ENCODE assay signal across 23 cellular contexts in genomic region chr2:104444392-104444791, GRCh38.
DNase-seq lines count a peak whose midpoint lies in the region; ATAC-seq, FAIRE-seq and TF ChIP-seq lines count a peak whose summit lies in the region.
"Had no signal": no experiment of that assay in that cellular context is flagged by ENCODE, and none has a peak within 500 bp of the region (broad histone marks: within the 10 kb centered on the region; RNA-seq: fewer than 3 reads in every experiment).

No MANE protein-coding gene starts in this region.

- 83 to 88% (median 86%) methylated on average over 4 of the region's 4 CpGs for WGBS in spleen, 5 donors

- no peaks in the 10 kb centered on the region for H3K9me3 ChIP-seq in spleen
- H3K9me3 ChIP-seq: sigmoid colon, suprapubic skin had no signal

- intact Hi-C loops in spleen (cut with DNase I; ENCODE audit: low total_unique reads): no loop called here

- H3K27me3 ChIP-seq in spleen (replicated peaks in 1 of 7): no peaks in the 10 kb centered on the region
- H3K27me3 ChIP-seq: cardiac muscle cell, sigmoid colon, suprapubic skin had no signal

- no peak overlapping the region for H3K27ac ChIP-seq in spleen
- H3K27ac ChIP-seq: cardiac muscle cell, sigmoid colon, suprapubic skin had no signal

- H3K36me3 ChIP-seq in spleen: no peaks in the 10 kb centered on the region
- H3K36me3 ChIP-seq: cardiac muscle cell, sigmoid colon, suprapubic skin had no signal

- no peak for TF ChIP-seq CTCF in spleen (IDR thresholded peaks at IDR 0.05 in 8 of 11, conservative IDR thresholded peaks at IDR 0.05 in 3 of 11)

- H3K4me1 ChIP-seq in spleen: no peaks in the 10 kb centered on the region
- H3K4me1 ChIP-seq: sigmoid colon, suprapubic skin had no signal

- FAIRE-seq in RCC 7860 (lab: Jason Lieb, UNC): no peak
- FAIRE-seq: endometrium, HTR-8/SVneo had no signal

- ATAC-seq in GM18907 (IDR thresholded peaks at IDR 0.05; ENCODE audit: unreplicated experiment): no peak
- no peak for ATAC-seq in HG02981 (IDR thresholded peaks at IDR 0.05; ENCODE audit: unreplicated experiment)
- ATAC-seq: activated naive CD8-positive, alpha-beta T cell treated with anti-CD3 and anti-CD28 coated beads, Interleukin-2, amount 50 U/mL, for 24 hours; CD8-positive, alpha-beta T cell had no signal

- DNase-seq in COLO829 (ENCODE audit: low spot score) (peak; percentile 30), RCC 7860 (ENCODE audit: low spot score) (peak; percentile 30), fibroblast of gingiva (ENCODE audit: low read depth) (peak; percentile 40), renal cortical epithelial cell (ENCODE audit: low read depth) (peak; percentile 90), LoVo (ENCODE audit: low spot score) (no peak), spleen (no peak)
- DNase-seq: activated B cell treated with CpG ODN at 0.5 μM for 24 hours; activated effector memory CD4-positive, alpha-beta T cell treated with Interleukin-2 at 50 U/mL for 16 hours; activated naive CD8-positive, alpha-beta T cell treated with anti-CD3 and anti-CD28 coated beads, Interleukin-2, amount 50 U/mL, for 24 hours; CD8-positive, alpha-beta T cell; KG1; NCI-H1048; NCI-H2029 treated with DMSO at 0.1 percent for 48 hours; NCI-H510A; NK-92 treated with Interleukin-12 subunit alpha and Interleukin-12 subunit beta, amount 100 ng/mL, for 24 hours; sigmoid colon; T-helper 9 cell had no signal

- no peak overlapping the region for H3K4me3 ChIP-seq in spleen
- H3K4me3 ChIP-seq: cardiac muscle cell, sigmoid colon, suprapubic skin had no signal

- no peak for TF ChIP-seq POLR2A in spleen (IDR thresholded peaks at IDR 0.05)

Comparison
In these comparisons a context has a peak if more than half of its experiments do, and no peak if none do; other contexts are left out.
1. DNase-seq: peak in COLO829 (single experiment), RCC 7860 (single experiment), fibroblast of gingiva (single experiment) and renal cortical epithelial cell (single experiment); none in LoVo (single experiment) and spleen (single experiment).